In genomic region chr14:63745272-63745671, GRCh38 we compare ENCODE assay signal across 14 cellular contexts. TPM values are rescaled to one million over a fixed set of nuclear protein-coding genes. Genes with fewer than 3 reads are reported as not detected.
DNase-seq lines count a peak whose midpoint lies in the region; ATAC-seq, FAIRE-seq and TF ChIP-seq lines count a peak whose summit lies in the region.
"Had no signal": no experiment of that assay in that cellular context is flagged by ENCODE, and none has a peak within 500 bp of the region (broad histone marks: within the 10 kb centered on the region; RNA-seq: fewer than 3 reads in every experiment).

No MANE protein-coding gene starts in this region.

- WGBS in trophoblast cell (ENCODE audit: extremely low coverage, insufficient coverage, insufficient read length): no CpG with 5 or more reads among the region's 3 CpGs

- no peak overlapping the region for H2BK120ac ChIP-seq in trophoblast cell (ENCODE audit: insufficient read depth, low read length, poor library complexity)

- H3K4me3 ChIP-seq in SU-DHL-6 (ENCODE audit: insufficient read depth, low read length, poor library complexity, severe bottlenecking) (no peak overlapping the region), trophoblast cell (ENCODE audit: low read depth, low read length) (no peak overlapping the region)
- no peak overlapping the region for H3K4me3 ChIP-seq in CD8-positive, alpha-beta T cell (ENCODE audit: low read depth, low read length)

- POLR2A ChIA-PET in CD8-positive, alpha-beta T cell (lab: Charles Lee): interaction anchor here (1.1 to 1.4 kb wide), 3 partner anchors 10 to 95 kb away, joined by 3 to 4 read pairs (median 3); no protein-coding TSS in a partner anchor

- no peak for TF ChIP-seq CTCF in SU-DHL-6 (IDR thresholded peaks at IDR 0.05; ENCODE audit: insufficient read depth, low read length, poor library complexity, severe bottlenecking)
- no peak for TF ChIP-seq CTCF in CD8-positive, alpha-beta T cell (IDR thresholded peaks at IDR 0.05)

- no peak overlapping the region for H3K4ac ChIP-seq in trophoblast cell (ENCODE audit: low read depth, low read length)

- peak overlapping the region; percentile 16 for H2AFZ ChIP-seq in SU-DHL-6 (ENCODE audit: low read depth, low read length, severe bottlenecking)
- H2AFZ ChIP-seq in trophoblast cell (ENCODE audit: insufficient read depth, low read length, poor library complexity): no peak overlapping the region

- no peak overlapping the region for H2BK5ac ChIP-seq in trophoblast cell (ENCODE audit: low read depth, low read length, poor library complexity)

- H3K27ac ChIP-seq in SU-DHL-6 (ENCODE audit: low read depth, low read length) (peak overlapping the region; percentile 97), trophoblast cell (ENCODE audit: low read depth, low read length) (no peak overlapping the region)
- no peak overlapping the region for H3K27ac ChIP-seq in CD8-positive, alpha-beta T cell (ENCODE audit: low read depth, low read length)

- no peak overlapping the region for H3K14ac ChIP-seq in trophoblast cell (ENCODE audit: low read length)

- H3K9me3 ChIP-seq in SU-DHL-6 (ENCODE audit: insufficient read depth, low read length) (no peaks in the 10 kb centered on the region), trophoblast cell (ENCODE audit: insufficient read depth, low read depth, low read length) (no peaks in the 10 kb centered on the region)
- no peaks in the 10 kb centered on the region for H3K9me3 ChIP-seq in CD8-positive, alpha-beta T cell (ENCODE audit: low read length)

- no peak overlapping the region for H4K91ac ChIP-seq in trophoblast cell (ENCODE audit: low read depth, low read length)

- H3K27ac Mint-ChIP-seq in IgD-negative memory B cell (peak overlapping the region; percentile 90 to 95 (median 92)), memory B cell (peak overlapping the region; percentile 98)
- H3K27ac Mint-ChIP-seq in stimulated activated naive B cell treated with anti-CD40 and anti-IgM and Interleukin-4, amounts not matched to agents 10 μg/mL and 1 μg/mL and 100 μg/mL, for 72 hours: peak overlapping the region; percentile 84
- H3K27ac Mint-ChIP-seq in CD8-positive, alpha-beta T cell: no peak overlapping the region

- H3K27me3 Mint-ChIP-seq in IgD-negative memory B cell: no peaks in the 10 kb centered on the region
- no peaks in the 10 kb centered on the region for H3K27me3 Mint-ChIP-seq in memory B cell
- no peaks in the 10 kb centered on the region for H3K27me3 Mint-ChIP-seq in stimulated activated naive B cell treated with anti-CD40 and anti-IgM and Interleukin-4, amounts not matched to agents 10 μg/mL and 1 μg/mL and 100 μg/mL, for 72 hours
- H3K27me3 Mint-ChIP-seq in CD8-positive, alpha-beta T cell (ENCODE audit: low read depth): no peaks in the 10 kb centered on the region

- DNase-seq in memory B cell (ENCODE audit: low spot score in 2 of 2) (no peak), trophoblast cell (no peak), urothelium cell line (ENCODE audit: low spot score) (no peak)
- no peak for DNase-seq in stimulated activated naive B cell treated with anti-CD40 and anti-IgM and Interleukin-4, amounts not matched to agents 10 μg/mL and 1 μg/mL and 100 μg/mL, for 72 hours
- DNase-seq in CD8-positive, alpha-beta T cell: no peak
- DNase-seq: NCI-H1092 treated with DMSO at 0.1 percent for 48 hours, NCI-H146, NCI-H2029, NCI-H226, NCI-H524, NCI-H774, Right ventricle myocardium superior had no signal

- FAIRE-seq in urothelium cell line (lab: Jason Lieb, UNC): no peak

- H3K4me2 ChIP-seq in SU-DHL-6 (ENCODE audit: low read depth, low read length, poor library complexity, severe bottlenecking): peak overlapping the region; percentile 54
- no peak overlapping the region for H3K4me2 ChIP-seq in trophoblast cell (ENCODE audit: low read length)

- H3K36me3 Mint-ChIP-seq in IgD-negative memory B cell (peaks cover 2% of the 10 kb centered on the region), memory B cell (no peaks in the 10 kb centered on the region)
- no peaks in the 10 kb centered on the region for H3K36me3 Mint-ChIP-seq in stimulated activated naive B cell treated with anti-CD40 and anti-IgM and Interleukin-4, amounts not matched to agents 10 μg/mL and 1 μg/mL and 100 μg/mL, for 72 hours
- no peaks in the 10 kb centered on the region for H3K36me3 Mint-ChIP-seq in CD8-positive, alpha-beta T cell

- CTCF ChIA-PET in CD8-positive, alpha-beta T cell (lab: Charles Lee): interaction anchor here (0.7 to 2.7 kb wide), 3 partner anchors 25 to 202 kb away, joined by 3 to 8 read pairs (median 4); partner anchors contain the start of gene PPP2R5E

- H3K9me2 ChIP-seq in SU-DHL-6 (replicated peaks; ENCODE audit: insufficient read depth, low read length): no peaks in the 10 kb centered on the region

- H4K20me1 ChIP-seq in SU-DHL-6 (ENCODE audit: low read depth, low read length): no peaks in the 10 kb centered on the region

- peak overlapping the region; percentile 30; the same call in 1 of the 2 replicates for H3K9ac ChIP-seq in SU-DHL-6 (ENCODE audit: low read length)
- H3K9ac ChIP-seq in trophoblast cell (ENCODE audit: low read length): no peak overlapping the region

- H3K23ac ChIP-seq in trophoblast cell (ENCODE audit: low read length): no peak overlapping the region

- ATAC-seq in memory B cell (ENCODE audit: low read depth): no peak
- ATAC-seq in stimulated activated naive B cell treated with anti-CD40 and anti-IgM and Interleukin-4, amounts not matched to agents 10 μg/mL and 1 μg/mL and 100 μg/mL, for 72 hours (replicated peaks): no peak
- ATAC-seq in CD8-positive, alpha-beta T cell: no peak

- intact Hi-C loops in CD8-positive, alpha-beta T cell (cut with DNase I, micrococcal nuclease): loop anchor here (1.0 to 2.0 kb wide), 2 partner anchors 112 kb away; no protein-coding TSS in a partner anchor

- peaks cover 0 to 2% of the 10 kb centered on the region in 2 experiments for H3K4me1 ChIP-seq in trophoblast cell (ENCODE audit: control insufficient read depth in 1 of 2, insufficient read depth in 2 of 2, low read length in 2 of 2)
- H3K4me1 ChIP-seq in CD8-positive, alpha-beta T cell (ENCODE audit: insufficient read depth, low read length): peaks cover 5% of the 10 kb centered on the region

- peaks cover 37% of the 10 kb centered on the region for H3F3A ChIP-seq in SU-DHL-6 (ENCODE audit: insufficient read depth)

- H2BK12ac ChIP-seq in trophoblast cell (ENCODE audit: low read length): no peak overlapping the region

- H3K79me2 ChIP-seq in SU-DHL-6 (ENCODE audit: insufficient read depth, low read length) (no peaks in the 10 kb centered on the region), trophoblast cell (ENCODE audit: control insufficient read depth, insufficient read depth, low read length, poor library complexity) (no peaks in the 10 kb centered on the region)

- H3K4me3 Mint-ChIP-seq in IgD-negative memory B cell (peak overlapping the region in 2 of 4 donors; percentile 71 to 78), memory B cell (peak overlapping the region; percentile 25)
- H3K4me3 Mint-ChIP-seq in stimulated activated naive B cell treated with anti-CD40 and anti-IgM and Interleukin-4, amounts not matched to agents 10 μg/mL and 1 μg/mL and 100 μg/mL, for 72 hours: peak overlapping the region in 1 of 2 donors; percentile 7
- no peak overlapping the region for H3K4me3 Mint-ChIP-seq in CD8-positive, alpha-beta T cell

- peaks cover 25 to 39% (median 33%) of the 10 kb centered on the region in 3 donors for H3K4me1 Mint-ChIP-seq in IgD-negative memory B cell
- H3K4me1 Mint-ChIP-seq in memory B cell: peaks cover 31% of the 10 kb centered on the region
- peaks cover 18 to 35% of the 10 kb centered on the region in 2 donors for H3K4me1 Mint-ChIP-seq in stimulated activated naive B cell treated with anti-CD40 and anti-IgM and Interleukin-4, amounts not matched to agents 10 μg/mL and 1 μg/mL and 100 μg/mL, for 72 hours
- H3K4me1 Mint-ChIP-seq in CD8-positive, alpha-beta T cell (ENCODE audit: low read depth): peaks cover 13% of the 10 kb centered on the region

- H4K8ac ChIP-seq in trophoblast cell (ENCODE audit: low read depth, low read length): no peak overlapping the region

- H3K27me3 ChIP-seq in SU-DHL-6 (ENCODE audit: low read length): no peaks in the 10 kb centered on the region
- H3K27me3 ChIP-seq in trophoblast cell (ENCODE audit: insufficient read depth, low read length): no peaks in the 10 kb centered on the region
- H3K27me3 ChIP-seq in CD8-positive, alpha-beta T cell (ENCODE audit: insufficient read depth, low read length): no peaks in the 10 kb centered on the region

- H3K18ac ChIP-seq in trophoblast cell (ENCODE audit: low read length): no peak overlapping the region

- H2AK5ac ChIP-seq in trophoblast cell (ENCODE audit: low read length): no peak overlapping the region

- no peaks in the 10 kb centered on the region for H3K79me1 ChIP-seq in trophoblast cell (ENCODE audit: low read length)

- H4K12ac ChIP-seq in trophoblast cell (ENCODE audit: low read depth, low read length): no peak overlapping the region

- H3K9me3 Mint-ChIP-seq in IgD-negative memory B cell: no peaks in the 10 kb centered on the region
- no peaks in the 10 kb centered on the region for H3K9me3 Mint-ChIP-seq in memory B cell
- no peaks in the 10 kb centered on the region for H3K9me3 Mint-ChIP-seq in stimulated activated naive B cell treated with anti-CD40 and anti-IgM and Interleukin-4, amounts not matched to agents 10 μg/mL and 1 μg/mL and 100 μg/mL, for 72 hours
- H3K9me3 Mint-ChIP-seq in CD8-positive, alpha-beta T cell: no peaks in the 10 kb centered on the region

- H3K36me3 ChIP-seq in SU-DHL-6 (ENCODE audit: low read length) (no peaks in the 10 kb centered on the region), trophoblast cell (ENCODE audit: control insufficient read depth in 1 of 2, insufficient read depth in 2 of 2, low read length in 2 of 2) (no peaks in the 10 kb centered on the region)
- H3K36me3 ChIP-seq in CD8-positive, alpha-beta T cell (ENCODE audit: insufficient read depth, low read length): no peaks in the 10 kb centered on the region

RNA-seq across cellular contexts. Expression of gene SGPP1, which starts 17.4 kb away (rescaled TPM):
- 30.5 TPM for polyA plus RNA-seq in IgD-negative memory B cell
- 70.1 and 72.2 TPM in 2 replicates for polyA plus RNA-seq in trophoblast cell (2013)
- total RNA-seq in CD8-positive, alpha-beta T cell: 10 to 100 TPM; 15.9 to 16.5 TPM
